In the genomic region with DNA sequence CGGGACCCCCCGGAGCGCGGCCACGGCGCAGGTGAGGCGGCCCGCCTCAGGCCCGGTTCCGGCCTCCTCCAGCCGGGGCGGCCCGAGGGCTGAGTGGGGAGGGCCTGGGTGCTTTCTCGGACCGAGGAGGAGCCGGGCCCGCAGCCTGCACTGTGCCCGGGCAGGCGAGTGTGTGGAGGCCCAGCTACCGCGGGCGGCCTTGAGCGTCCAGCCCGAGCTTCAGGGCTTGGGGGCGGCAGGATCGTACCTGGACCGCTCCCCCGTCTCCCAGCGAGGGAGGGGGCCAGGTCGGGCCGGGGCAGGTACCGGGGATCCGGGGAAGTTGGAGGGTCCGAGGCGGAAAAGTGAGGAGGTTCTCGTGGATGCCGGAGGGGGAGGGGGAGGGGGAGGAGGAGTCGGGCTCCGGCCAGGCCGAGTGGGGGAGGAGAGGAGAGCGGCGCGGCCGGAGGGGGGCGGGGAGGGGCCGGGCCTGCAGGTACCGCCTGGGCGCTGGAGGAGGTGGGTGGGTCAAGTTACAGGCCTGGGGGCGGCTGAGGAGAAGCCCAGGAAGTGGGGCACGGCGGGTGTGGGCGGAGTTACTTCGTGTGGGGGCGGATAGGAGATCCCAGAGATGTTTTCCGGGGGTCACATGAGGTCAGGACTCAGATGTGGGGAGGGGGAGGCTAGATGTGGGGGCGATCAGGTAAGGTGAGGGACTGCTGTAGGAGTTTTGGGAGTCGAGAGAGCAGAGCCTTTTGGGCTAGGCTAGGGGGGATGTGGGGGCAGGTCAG, we compare ENCODE assay signal across 8 cellular contexts. TPM values are rescaled to one million over a fixed set of nuclear protein-coding genes. Genes with fewer than 3 reads are reported as not detected.
A peak's percentile ranks its signal among the peaks of the same experiment; 100 is the strongest.
DNase-seq lines count a peak whose midpoint lies in the region; ATAC-seq lines count a peak whose summit lies in the region.

No MANE protein-coding gene starts in this region.

- ATAC-seq in HG03342 (IDR thresholded peaks at IDR 0.05; ENCODE audit: unreplicated experiment), result no peak

- DNase-seq in EL, result peak; percentile 66
- peak; percentile 38 for DNase-seq in H4 (ENCODE audit: low spot score)
- DNase-seq in NCI-H748 treated with DMSO at 0.1 percent for 48 hours (lab: John Stamatoyannopoulos, UW), result peak; percentile 14
- DNase-seq in astrocyte of the hippocampus (ENCODE audit: low read depth, low spot score), result peak; percentile 71
- peak; percentile 95 for DNase-seq in islet precursor cell
- DNase-seq in stimulated activated CD4-positive, alpha-beta T cell treated with anti-CD3 and anti-CD28 coated beads, Interleukin-4, amount 100 ng/mL, for 4 hours, result peak; percentile 48 to 59
- DNase-seq in AML-193 (lab: John Stamatoyannopoulos, UW), result no peak

RNA-seq across cellular contexts. Expression of gene NACC1, which starts 0.5 kb away (rescaled TPM):
- 46.2 and 55.0 TPM in 2 replicates for total RNA-seq in H4 (2014; rRNA removed; shearing (Covaris generic))

RNA-seq across cellular contexts. Expression of gene TRMT1, which starts 2.1 kb away (rescaled TPM):
- 22.5 and 35.1 TPM in 2 replicates for total RNA-seq in H4 (2014; rRNA removed; shearing (Covaris generic))

RNA-seq across cellular contexts. Expression of gene LYL1, which starts 16.0 kb away (rescaled TPM):
- total RNA-seq in H4 (2014; rRNA removed; shearing (Covaris generic)), result not detected in 2 replicates

RNA-seq across cellular contexts. Expression of gene STX10, which starts 31.6 kb away (rescaled TPM):
- total RNA-seq in H4 (2014; rRNA removed; shearing (Covaris generic)), result 68.5 and 94.4 TPM in 2 replicates

RNA-seq across cellular contexts. Expression of gene IER2, which starts 31.6 kb away (rescaled TPM):
- 6.4 and 14.6 TPM in 2 replicates for total RNA-seq in H4 (2014; rRNA removed; shearing (Covaris generic))

Comparison
In these comparisons a context has a peak if more than half of its experiments do, and no peak if none do; other contexts are left out.
1. DNase-seq: peak in EL (single experiment), H4 (single experiment), NCI-H748 treated with DMSO at 0.1 percent for 48 hours (single experiment), astrocyte of the hippocampus (single experiment), islet precursor cell (single experiment) and stimulated activated CD4-positive, alpha-beta T cell treated with anti-CD3 and anti-CD28 coated beads, Interleukin-4, amount 100 ng/mL, for 4 hours (2 of 2); none in AML-193 (0 of 2).